10 cellular contexts compared by ENCODE assay signal in genomic region chr7:4726051-4726450, GRCh38. TPM values are rescaled to one million over a fixed set of nuclear protein-coding genes. Genes with fewer than 3 reads are reported as not detected.
DNase-seq lines count a peak whose midpoint lies in the region; ATAC-seq and TF ChIP-seq lines count a peak whose summit lies in the region.
"Had no signal": no experiment of that assay in that cellular context is flagged by ENCODE, and none has a peak within 500 bp of the region (broad histone marks: within the 10 kb centered on the region; RNA-seq: fewer than 3 reads in every experiment).

No MANE protein-coding gene starts in this region.

- H3K36me3 ChIP-seq in mucosa of rectum (ENCODE audit: control insufficient read depth in 2 of 2, insufficient read depth in 2 of 2, low read length in 2 of 2) (peaks cover 5 to 15% of the 10 kb centered on the region in 2 donors), tibial nerve (peaks cover 0 to 30% (median 0%) of the 10 kb centered on the region in 3 donors)

- H3K27ac ChIP-seq in mucosa of rectum (ENCODE audit: low read depth in 2 of 2, low read length in 2 of 2) (peak overlapping the region; percentile 75 to 84), tibial nerve (peak overlapping the region; percentile 84 to 96 (median 90))

- H3K4me1 Mint-ChIP-seq in activated T-cell treated with anti-CD3 and anti-CD28 coated beads, Interleukin-2, amount 50 U/mL, for 4 hours (ENCODE audit: low read depth) = peaks cover 51% of the 10 kb centered on the region

- CTCF ChIA-PET in HEK293T (lab: Yijun Ruan, JAX) = interaction anchor here (0.5 kb wide), 1 partner anchor 515 kb away, joined by 4 read pairs; no protein-coding TSS in a partner anchor

- H3K36me3 Mint-ChIP-seq in activated T-cell treated with anti-CD3 and anti-CD28 coated beads, Interleukin-2, amount 50 U/mL, for 4 hours (ENCODE audit: insufficient read depth) = peaks cover 9% of the 10 kb centered on the region

- H3K9me3 Mint-ChIP-seq in activated T-cell treated with anti-CD3 and anti-CD28 coated beads, Interleukin-2, amount 50 U/mL, for 4 hours = no peaks in the 10 kb centered on the region

- H3K4me3 Mint-ChIP-seq in activated T-cell treated with anti-CD3 and anti-CD28 coated beads, Interleukin-2, amount 50 U/mL, for 4 hours = peak overlapping the region; percentile 83

- peak overlapping the region in 1 of 2 donors; percentile 68 for H3K9ac ChIP-seq in mucosa of rectum (ENCODE audit: low read depth in 1 of 2, low read length in 2 of 2)

- DNase-seq in activated T-cell treated with anti-CD3 and anti-CD28 coated beads, Interleukin-2, amount 50 U/mL, for 4 hours = no peak
- no peak for DNase-seq in activated T-cell treated with anti-CD3 and anti-CD28 coated beads, Interleukin-2, amount 50 U/mL, for 1 hour
- DNase-seq in choroid plexus epithelial cell (ENCODE audit: low read depth) (peak; percentile 26), tibial nerve (ENCODE audit: low spot score in 2 of 2) (no peak), HEK293T (ENCODE audit: extremely low spot score) (no peak), AG20443 (ENCODE audit: low spot score) (no peak)
- DNase-seq: activated effector memory CD4-positive, alpha-beta T cell treated with Interleukin-2 at 50 U/mL for 16 hours; NK-92 treated with Interleukin-12 subunit alpha and Interleukin-12 subunit beta, amount 100 ng/mL, for 24 hours had no signal

- POLR2A ChIA-PET in HEK293T (lab: Yijun Ruan, JAX) = no interaction called here

- TF ChIP-seq POLR2A in tibial nerve (IDR thresholded peaks at IDR 0.05) = no peak

- H3K9me3 ChIP-seq in mucosa of rectum (ENCODE audit: control insufficient read depth in 2 of 2, low read length in 2 of 2) (no peaks in the 10 kb centered on the region), tibial nerve (no peaks in the 10 kb centered on the region)

- no peaks in the 10 kb centered on the region for H3K27me3 Mint-ChIP-seq in activated T-cell treated with anti-CD3 and anti-CD28 coated beads, Interleukin-2, amount 50 U/mL, for 4 hours (ENCODE audit: low read depth)

- H3K4me1 ChIP-seq in mucosa of rectum (ENCODE audit: control insufficient read depth in 2 of 2, insufficient read depth in 2 of 2, low read length in 2 of 2) = peaks cover 0 to 9% of the 10 kb centered on the region in 2 donors
- H3K4me1 ChIP-seq in tibial nerve = peaks cover 0 to 62% (median 16%) of the 10 kb centered on the region in 4 donors

- whole genome bisulfite sequencing in tibial nerve, 2 donors = 48 to 69% methylated on average over 12 of the region's 12 CpGs

- no peak for TF ChIP-seq EP300 in tibial nerve (IDR thresholded peaks at IDR 0.05)

- ATAC-seq in activated T-cell treated with anti-CD3 and anti-CD28 coated beads, Interleukin-2, amount 50 U/mL, for 4 hours = no peak
- ATAC-seq in HG02870 (IDR thresholded peaks at IDR 0.05; ENCODE audit: unreplicated experiment) = no peak

- H3K4me3 ChIP-seq in choroid plexus epithelial cell (ENCODE audit: low read depth, low read length) (no peak overlapping the region), mucosa of rectum (ENCODE audit: low read length in 2 of 2) (no peak overlapping the region), tibial nerve (peak overlapping the region; percentile 48 to 67 (median 56))

- TF ChIP-seq CTCF in choroid plexus epithelial cell (conservative IDR thresholded peaks at IDR 0.05; ENCODE audit: low read depth, low read length) (no peak), tibial nerve (IDR thresholded peaks at IDR 0.05) (no peak)

- H3K27me3 ChIP-seq in mucosa of rectum (ENCODE audit: control insufficient read depth in 2 of 2, insufficient read depth in 2 of 2, low read length in 2 of 2) = no peaks in the 10 kb centered on the region
- no peaks in the 10 kb centered on the region for H3K27me3 ChIP-seq in tibial nerve

TF ChIP-seq in HEK293T, 16 proteins besides CTCF, POLR2A, EP300 and RAD21:
- TF ChIP-seq TARDBP (IDR thresholded peaks at IDR 0.05) (no peak), LEF1 (IDR thresholded peaks at IDR 0.05; ENCODE audit: borderline replicate concordance) (no peak), ZNF384 (IDR thresholded peaks at IDR 0.05) (no peak)

RNA-seq across cellular contexts. Expression of gene FOXK1, which starts 44.0 kb away (rescaled TPM):
- total RNA-seq in activated T-cell treated with anti-CD3 and anti-CD28 coated beads, Interleukin-2, amount 50 U/mL, for 4 hours = 10 to 100 TPM; 46.6 to 47.9 (median 46.8) TPM
- 10 to 100 TPM; 24.5 to 47.3 (median 26.4) TPM for total RNA-seq in tibial nerve

RNA-seq across cellular contexts. Expression of gene AP5Z1, which starts 49.4 kb away (rescaled TPM):
- total RNA-seq in activated T-cell treated with anti-CD3 and anti-CD28 coated beads, Interleukin-2, amount 50 U/mL, for 4 hours = 10 to 100 TPM; 81.1 to 92.3 (median 84.4) TPM
- 10 to 100 TPM; 26.0 to 61.8 (median 40.7) TPM for total RNA-seq in tibial nerve

Comparison
In these comparisons a context has a peak if more than half of its experiments do, and no peak if none do; other contexts are left out.
1. H3K4me3 ChIP-seq: peak in tibial nerve (4 of 4); none in choroid plexus epithelial cell (single experiment) and mucosa of rectum (0 of 2).